Comparison of ENCODE assay signal across 16 cellular contexts in genomic region chr6:109002882-109003281, GRCh38.
A peak's percentile ranks its signal among the peaks of the same experiment; 100 is the strongest.
DNase-seq lines count a peak whose midpoint lies in the region; ATAC-seq and TF ChIP-seq lines count a peak whose summit lies in the region.
"Had no signal": no experiment of that assay in that cellular context is flagged by ENCODE, and none has a peak within 500 bp of the region (broad histone marks: within the 10 kb centered on the region; RNA-seq: fewer than 3 reads in every experiment).

No MANE protein-coding gene starts in this region.

- DNase-seq in ascending aorta (ENCODE audit: low spot score in 2 of 2) (no peak), esophagus squamous epithelium (lab: John Stamatoyannopoulos, UW) (no peak), psoas muscle (no peak), tibial nerve (ENCODE audit: low spot score in 2 of 2) (no peak)
- DNase-seq: activated naive CD4-positive, alpha-beta T cell treated with anti-CD3 and anti-CD28 coated beads for 36 hours; DMS153; effector CD8-positive, alpha-beta T cell; KBM-7; NCI-H1105 treated with DMSO at 0.1 percent for 48 hours; NK-92 treated with Interleukin-12 subunit alpha and Interleukin-12 subunit beta, amount 100 ng/mL, for 24 hours; T-helper 2 cell had no signal

- H3K36me3 ChIP-seq in ascending aorta (peaks cover 9 to 35% of the 10 kb centered on the region in 2 donors), esophagus squamous epithelium (peaks cover 0 to 37% (median 12%) of the 10 kb centered on the region in 3 donors), psoas muscle (ENCODE audit: insufficient read depth in 1 of 2, low read depth in 1 of 2) (peaks cover 3 to 35% of the 10 kb centered on the region in 2 donors), tibial nerve (peaks cover 0 to 22% (median 0%) of the 10 kb centered on the region in 3 donors)

- peaks cover 0 to 19% of the 10 kb centered on the region in 2 donors for H3K4me1 ChIP-seq in ascending aorta
- peaks cover 19 to 69% (median 20%) of the 10 kb centered on the region in 3 donors for H3K4me1 ChIP-seq in esophagus squamous epithelium
- H3K4me1 ChIP-seq in psoas muscle, result peaks cover 88% of the 10 kb centered on the region
- peaks cover 0 to 67% (median 25%) of the 10 kb centered on the region in 4 donors for H3K4me1 ChIP-seq in tibial nerve

- peak in 2 of 4 donors; percentile 29 to 40 for ATAC-seq in psoas muscle
- no peak for ATAC-seq in HG03025 (IDR thresholded peaks at IDR 0.05; ENCODE audit: low FRiP score, unreplicated experiment)
- no peak for ATAC-seq in GM19397 (IDR thresholded peaks at IDR 0.05; ENCODE audit: unreplicated experiment)
- no peak for ATAC-seq in GM18858 (IDR thresholded peaks at IDR 0.05; ENCODE audit: unreplicated experiment)
- ATAC-seq in HG02763 (IDR thresholded peaks at IDR 0.05; ENCODE audit: unreplicated experiment), result no peak

- intact Hi-C loops in ascending aorta (cut with DNase I) (no loop called here), esophagus squamous epithelium (cut with DNase I) (loop anchor here (10.0 kb wide), 2 partner anchors 62 to 448 kb away; no protein-coding TSS in a partner anchor), psoas muscle (cut with DNase I) (loop anchor here in 1 of 2 donors (5.0 kb wide), 1 partner anchor 36 kb away; no protein-coding TSS in a partner anchor)

- H3K27ac ChIP-seq in ascending aorta (peak overlapping the region; percentile 54 to 75), esophagus squamous epithelium (peak overlapping the region; percentile 12 to 86 (median 72)), psoas muscle (peak overlapping the region; percentile 97), tibial nerve (peak overlapping the region; percentile 49 to 98 (median 86))
- H3K27ac ChIP-seq: HL-60 had no signal

- TF ChIP-seq POLR2A in esophagus squamous epithelium (IDR thresholded peaks at IDR 0.05), result no peak
- TF ChIP-seq POLR2A in tibial nerve (IDR thresholded peaks at IDR 0.05), result no peak

- H3K4me3 ChIP-seq in ascending aorta (peak overlapping the region in 1 of 2 donors; percentile 36), esophagus squamous epithelium (peak overlapping the region in 1 of 4 donors; percentile 25), psoas muscle (peak overlapping the region; percentile 48), tibial nerve (peak overlapping the region in 1 of 4 donors; percentile 13)

- H3K27me3 ChIP-seq in ascending aorta, result no peaks in the 10 kb centered on the region
- no peaks in the 10 kb centered on the region for H3K27me3 ChIP-seq in esophagus squamous epithelium
- H3K27me3 ChIP-seq in psoas muscle (ENCODE audit: insufficient read depth in 3 of 3, low read length in 2 of 3), result no peaks in the 10 kb centered on the region
- H3K27me3 ChIP-seq in tibial nerve, result no peaks in the 10 kb centered on the region

- no peak for TF ChIP-seq CTCF in ascending aorta (IDR thresholded peaks at IDR 0.05)
- no peak for TF ChIP-seq CTCF in esophagus squamous epithelium (IDR thresholded peaks at IDR 0.05)
- TF ChIP-seq CTCF in psoas muscle (IDR thresholded peaks at IDR 0.05), result no peak
- no peak for TF ChIP-seq CTCF in tibial nerve (IDR thresholded peaks at IDR 0.05)

- H3K9me3 ChIP-seq in ascending aorta (no peaks in the 10 kb centered on the region), esophagus squamous epithelium (no peaks in the 10 kb centered on the region), psoas muscle (no peaks in the 10 kb centered on the region), tibial nerve (no peaks in the 10 kb centered on the region)

- TF ChIP-seq EP300 in tibial nerve (IDR thresholded peaks at IDR 0.05), result no peak
